8 cellular contexts compared by ENCODE assay signal in the genomic region with DNA sequence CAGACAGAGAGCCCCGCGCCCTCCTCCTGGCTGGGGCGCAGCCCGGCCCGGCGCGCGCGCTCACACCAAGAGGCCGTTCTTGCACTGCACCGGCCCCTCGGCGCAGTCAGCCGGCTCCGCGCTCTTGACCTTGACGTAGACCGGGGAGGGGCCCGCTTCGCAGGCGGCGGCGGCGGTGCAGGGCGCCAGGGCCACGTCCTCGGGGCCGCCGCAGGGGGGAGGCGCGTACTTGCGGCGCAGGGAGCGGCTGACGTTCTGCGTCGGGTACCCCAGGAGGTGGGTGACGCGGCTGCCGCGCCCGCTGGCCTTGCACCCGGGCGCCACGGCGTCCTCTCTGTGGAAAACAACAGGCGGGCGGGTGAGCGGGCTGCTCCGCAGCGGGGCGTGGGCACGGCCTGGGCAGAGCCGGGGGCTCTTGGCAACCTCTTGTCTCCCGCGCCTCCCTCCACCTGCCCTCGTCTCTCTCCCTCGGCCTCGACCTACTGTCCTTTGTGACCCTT. TPM values are rescaled to one million over a fixed set of nuclear protein-coding genes. Genes with fewer than 3 reads are reported as not detected.
DNase-seq lines count a peak whose midpoint lies in the region; ATAC-seq and TF ChIP-seq lines count a peak whose summit lies in the region.

No MANE protein-coding gene starts in this region.

- peak overlapping the region; percentile 75 for H3K9ac ChIP-seq in fibroblast of lung (ENCODE audit: insufficient read depth, low read length)

- H3K4me3 ChIP-seq in fibroblast of lung (replicated peaks in 1 of 4; ENCODE audit: control extremely low read depth in 1 of 4, insufficient read depth in 1 of 4, low read depth in 3 of 4, low read length in 4 of 4): peak overlapping the region; percentile 40 to 79 (median 56)

- H3K27me3 ChIP-seq in fibroblast of lung (ENCODE audit: control insufficient read depth, insufficient read depth, low read length): no peaks in the 10 kb centered on the region

- H3K9me3 Mint-ChIP-seq in activated T-helper 2 cell treated with anti-CD3 and anti-CD28 coated beads, Interferon-gamma antibody, Interleukin-2, Interleukin-4, amounts not matched to agents 10 μg/mL and 5 μg/mL and 100 μg/mL, durations not matched to agents 14 hours and 24 hours and 36 hours: no peaks in the 10 kb centered on the region
- no peaks in the 10 kb centered on the region for H3K9me3 Mint-ChIP-seq in naive B cell

- peak; percentile 60 for ATAC-seq in HG03469 (IDR thresholded peaks at IDR 0.05; ENCODE audit: unreplicated experiment)
- ATAC-seq in naive B cell (ENCODE audit: low read depth in 2 of 2): peak; percentile 86 to 87

- peak overlapping the region; percentile 75 for H2AFZ ChIP-seq in fibroblast of lung (ENCODE audit: low read length)

- no peaks in the 10 kb centered on the region for H3K36me3 Mint-ChIP-seq in activated T-helper 2 cell treated with anti-CD3 and anti-CD28 coated beads, Interferon-gamma antibody, Interleukin-2, Interleukin-4, amounts not matched to agents 10 μg/mL and 5 μg/mL and 100 μg/mL, durations not matched to agents 14 hours and 24 hours and 36 hours (ENCODE audit: low read depth)
- H3K36me3 Mint-ChIP-seq in naive B cell: no peaks in the 10 kb centered on the region

- no peaks in the 10 kb centered on the region for H3K79me2 ChIP-seq in fibroblast of lung (ENCODE audit: control insufficient read depth, insufficient read depth, low read length)

- H3K4me1 ChIP-seq in fibroblast of lung (ENCODE audit: control insufficient read depth, extremely low read depth, insufficient read depth, low read length): peaks cover 7% of the 10 kb centered on the region

- no peaks in the 10 kb centered on the region for H4K20me1 ChIP-seq in fibroblast of lung (ENCODE audit: control insufficient read depth, extremely low read depth, insufficient read depth, low read length)

- H3K36me3 ChIP-seq in fibroblast of lung (ENCODE audit: control insufficient read depth, insufficient read depth, low read length): no peaks in the 10 kb centered on the region

- peaks cover 15% of the 10 kb centered on the region for H3K4me1 Mint-ChIP-seq in activated T-helper 2 cell treated with anti-CD3 and anti-CD28 coated beads, Interferon-gamma antibody, Interleukin-2, Interleukin-4, amounts not matched to agents 10 μg/mL and 5 μg/mL and 100 μg/mL, durations not matched to agents 14 hours and 24 hours and 36 hours (ENCODE audit: low read depth)
- H3K4me1 Mint-ChIP-seq in naive B cell: peaks cover 10 to 15% (median 12%) of the 10 kb centered on the region in 3 donors

- peak overlapping the region; percentile 85 for H3K4me3 Mint-ChIP-seq in activated T-helper 2 cell treated with anti-CD3 and anti-CD28 coated beads, Interferon-gamma antibody, Interleukin-2, Interleukin-4, amounts not matched to agents 10 μg/mL and 5 μg/mL and 100 μg/mL, durations not matched to agents 14 hours and 24 hours and 36 hours (ENCODE audit: low read depth)
- peak overlapping the region; percentile 79 to 93 (median 89) for H3K4me3 Mint-ChIP-seq in naive B cell

- DNase-seq in AG09319 (ENCODE audit: extremely low read depth, low read depth) (peak; percentile 49), GM19240 (ENCODE audit: insufficient read length, low spot score) (peak; percentile 45), RPMI7951 (ENCODE audit: low read depth) (peak; percentile 87), fibroblast of lung (ENCODE audit: low read depth in 2 of 2) (peak; percentile 86 to 89), naive B cell (peak; percentile 56)
- peak; percentile 69 for DNase-seq in activated T-helper 2 cell treated with anti-CD3 and anti-CD28 coated beads, Interferon-gamma antibody, Interleukin-2, Interleukin-4, amounts not matched to agents 10 μg/mL and 5 μg/mL and 100 μg/mL, durations not matched to agents 14 hours and 24 hours and 36 hours (ENCODE audit: low spot score)
- DNase-seq in stimulated activated CD8-positive, alpha-beta memory T cell treated with anti-CD3 and anti-CD28 coated beads, Interleukin-7, amount 100 ng/mL, for 4 hours (ENCODE audit: low read depth in 2 of 2): peak; percentile 24 to 73

- intact Hi-C loops in activated T-helper 2 cell treated with anti-CD3 and anti-CD28 coated beads, Interferon-gamma antibody, Interleukin-2, Interleukin-4, amounts not matched to agents 10 μg/mL and 5 μg/mL and 100 μg/mL, durations not matched to agents 14 hours and 24 hours and 36 hours (cut with micrococcal nuclease): loop anchor here (1.0 to 5.0 kb wide), 3 partner anchors 38 to 74 kb away; a partner anchor contains a TSS

- no peaks in the 10 kb centered on the region for H3K9me3 ChIP-seq in fibroblast of lung (ENCODE audit: control insufficient read depth, insufficient read depth, low read depth, low read length)

- H3K27me3 Mint-ChIP-seq in activated T-helper 2 cell treated with anti-CD3 and anti-CD28 coated beads, Interferon-gamma antibody, Interleukin-2, Interleukin-4, amounts not matched to agents 10 μg/mL and 5 μg/mL and 100 μg/mL, durations not matched to agents 14 hours and 24 hours and 36 hours (ENCODE audit: low read depth): peaks cover 19% of the 10 kb centered on the region
- peaks cover 16 to 29% (median 28%) of the 10 kb centered on the region in 3 donors for H3K27me3 Mint-ChIP-seq in naive B cell

- TF ChIP-seq CTCF in AG09319 (IDR thresholded peaks at IDR 0.05; ENCODE audit: low read depth, low read length): no peak
- TF ChIP-seq CTCF in fibroblast of lung (conservative IDR thresholded peaks at IDR 0.05 in 1 of 2, IDR thresholded peaks at IDR 0.05 in 1 of 2; ENCODE audit: low read depth in 1 of 2, low read length in 2 of 2): no peak

- peak overlapping the region; percentile 62 for H3K27ac Mint-ChIP-seq in activated T-helper 2 cell treated with anti-CD3 and anti-CD28 coated beads, Interferon-gamma antibody, Interleukin-2, Interleukin-4, amounts not matched to agents 10 μg/mL and 5 μg/mL and 100 μg/mL, durations not matched to agents 14 hours and 24 hours and 36 hours
- H3K27ac Mint-ChIP-seq in naive B cell: peak overlapping the region in 3 of 6 donors; percentile 21 to 88 (median 69)

- H3K27ac ChIP-seq in fibroblast of lung (ENCODE audit: insufficient read depth, low read length): peak overlapping the region; percentile 79

- peak overlapping the region; percentile 90 for H3K4me2 ChIP-seq in fibroblast of lung (ENCODE audit: extremely low read depth, insufficient read depth, low read length)

RNA-seq across cellular contexts. Expression of a gene that starts 7.7 kb away (rescaled TPM):
- 0.20 TPM in 1 of 2 replicates, not detected in the other for total RNA-seq in RPMI7951 (2014; rRNA removed; shearing (Covaris generic))
- not detected in 2 replicates for total RNA-seq in activated T-helper 2 cell treated with anti-CD3 and anti-CD28 coated beads, Interferon-gamma antibody, Interleukin-2, Interleukin-4, amounts not matched to agents 10 μg/mL and 5 μg/mL and 100 μg/mL, durations not matched to agents 14 hours and 24 hours and 36 hours
- total RNA-seq in fibroblast of lung: under 0.01 TPM in 2 replicates
- not detected in 2 replicates for polyA plus RNA-seq in fibroblast of lung
- not detected in 2 replicates for polyA plus RNA-seq in fibroblast of lung (2012)
- not detected in 2 replicates for polyA minus RNA-seq in fibroblast of lung (ENCODE audit: low replicate concordance)
- polyA plus RNA-seq in naive B cell (ENCODE audit: low read depth in 6 of 6): not detected

RNA-seq across cellular contexts. Expression of a gene that starts 28.1 kb away (rescaled TPM):
- total RNA-seq in RPMI7951 (2014; rRNA removed; shearing (Covaris generic)): 1.5 and 2.6 TPM in 2 replicates
- total RNA-seq in activated T-helper 2 cell treated with anti-CD3 and anti-CD28 coated beads, Interferon-gamma antibody, Interleukin-2, Interleukin-4, amounts not matched to agents 10 μg/mL and 5 μg/mL and 100 μg/mL, durations not matched to agents 14 hours and 24 hours and 36 hours: 0.34 and 0.71 TPM in 2 replicates
- total RNA-seq in fibroblast of lung: under 0.01 TPM in 1 of 2 replicates, not detected in the other
- polyA plus RNA-seq in fibroblast of lung: 0.02 TPM in 1 of 2 replicates, not detected in the other
- not detected in 2 replicates for polyA plus RNA-seq in fibroblast of lung (2012)
- polyA minus RNA-seq in fibroblast of lung (ENCODE audit: low replicate concordance): not detected in 2 replicates
- polyA plus RNA-seq in naive B cell (ENCODE audit: low read depth in 6 of 6): not detected

RNA-seq across cellular contexts. Expression of a gene that starts 45.2 kb away (rescaled TPM):
- total RNA-seq in RPMI7951 (2014; rRNA removed; shearing (Covaris generic)): 2.2 and 2.9 TPM in 2 replicates
- 1.5 and 2.3 TPM in 2 replicates for total RNA-seq in activated T-helper 2 cell treated with anti-CD3 and anti-CD28 coated beads, Interferon-gamma antibody, Interleukin-2, Interleukin-4, amounts not matched to agents 10 μg/mL and 5 μg/mL and 100 μg/mL, durations not matched to agents 14 hours and 24 hours and 36 hours
- total RNA-seq in fibroblast of lung: 0.51 and 1.5 TPM in 2 replicates
- polyA plus RNA-seq in fibroblast of lung (1.1 and 1.2 TPM in 2 replicates), naive B cell (ENCODE audit: low read depth in 6 of 6) (under 1 TPM in 5 of 6 donors, not detected in 1; 0.29 to 0.93 (median 0.41) TPM)
- 0.95 and 1.6 TPM in 2 replicates for polyA plus RNA-seq in fibroblast of lung (2012)
- polyA minus RNA-seq in fibroblast of lung (ENCODE audit: low replicate concordance): not detected in 2 replicates

RNA-seq across cellular contexts. Expression of a gene that starts 52.6 kb away (rescaled TPM):
- 0.10 TPM in 1 of 2 replicates, not detected in the other for total RNA-seq in RPMI7951 (2014; rRNA removed; shearing (Covaris generic))
- total RNA-seq in activated T-helper 2 cell treated with anti-CD3 and anti-CD28 coated beads, Interferon-gamma antibody, Interleukin-2, Interleukin-4, amounts not matched to agents 10 μg/mL and 5 μg/mL and 100 μg/mL, durations not matched to agents 14 hours and 24 hours and 36 hours: not detected in 2 replicates
- not detected in 2 replicates for total RNA-seq in fibroblast of lung
- polyA plus RNA-seq in fibroblast of lung: not detected in 2 replicates
- not detected in 2 replicates for polyA plus RNA-seq in fibroblast of lung (2012)
- polyA minus RNA-seq in fibroblast of lung (ENCODE audit: low replicate concordance): not detected in 2 replicates
- polyA plus RNA-seq in naive B cell (ENCODE audit: low read depth in 6 of 6): 1 to 10 TPM in 1 of 6 donors, under 1 TPM in 3, not detected in 2; 0.11 to 1.2 (median 0.24) TPM

Comparison
In these comparisons a context has a peak if more than half of its experiments do, and no peak if none do; other contexts are left out.
1. Peak in every context shown above with its lines: DNase-seq, ATAC-seq, H3K4me3 ChIP-seq and H3K27ac ChIP-seq.